In the genomic region with DNA sequence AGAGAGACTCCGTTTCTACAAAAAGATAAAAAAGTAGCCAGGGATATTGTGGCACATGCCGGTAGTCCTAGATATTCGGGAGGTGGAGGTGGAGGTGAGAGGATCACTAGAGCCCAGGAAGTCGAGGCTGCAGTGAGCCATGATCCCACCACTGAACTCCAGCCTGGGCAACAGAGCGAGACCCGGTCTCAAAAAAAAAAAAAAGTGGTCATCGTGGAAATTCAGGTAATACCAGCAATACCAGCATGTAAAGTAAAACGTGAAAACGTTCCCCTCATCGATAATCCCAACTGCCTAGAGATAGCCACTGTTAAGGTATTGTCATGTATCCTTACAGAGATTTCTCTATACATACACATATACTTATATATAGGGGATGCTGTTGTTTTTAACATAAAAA, we compare ENCODE assay signal across 3 cellular contexts.
TF ChIP-seq lines count a peak whose summit lies in the region.

No MANE protein-coding gene starts in this region.

TF ChIP-seq in SK-N-SH, 30 proteins besides CTCF, POLR2A, EP300 and RAD21:
- no peak for TF ChIP-seq JUND (IDR thresholded peaks at IDR 0.05)
- no peak for TF ChIP-seq POLR2AphosphoS5 (IDR thresholded peaks at IDR 0.05; ENCODE audit: low read depth, low read length)
- TF ChIP-seq ZBTB33 (IDR thresholded peaks at IDR 0.05; ENCODE audit: borderline replicate concordance, low read depth), result no peak
- TF ChIP-seq FOXM1 (IDR thresholded peaks at IDR 0.05; ENCODE audit: low read depth), result no peak
- TF ChIP-seq FOSL2 (IDR thresholded peaks at IDR 0.05; ENCODE audit: borderline replicate concordance, low read depth), result no peak
- no peak for TF ChIP-seq SMC3 (IDR thresholded peaks at IDR 0.05; ENCODE audit: low read depth, low read length)
- TF ChIP-seq MXI1 (IDR thresholded peaks at IDR 0.05; ENCODE audit: low read depth, low read length), result no peak
- no peak for TF ChIP-seq REST (IDR thresholded peaks at IDR 0.05; ENCODE audit: low read depth, low read length)
- no peak for TF ChIP-seq NRF1 (IDR thresholded peaks at IDR 0.05; ENCODE audit: low read depth, low read length)
- no peak for TF ChIP-seq TAF1 (IDR thresholded peaks at IDR 0.05; ENCODE audit: borderline replicate concordance, low read depth, low read length)
- TF ChIP-seq GABPA (IDR thresholded peaks at IDR 0.05; ENCODE audit: low read depth), result no peak

TF ChIP-seq in SK-N-SH treated with all-trans-retinoic acid at 6 μM for 48 hours, 23 proteins besides CTCF, POLR2A, EP300 and RAD21:
- TF ChIP-seq ESRRG (CRISPR knock-in tag; IDR thresholded peaks at IDR 0.05) (no peak), GLIS3 (CRISPR knock-in tag; IDR thresholded peaks at IDR 0.05) (no peak), ZNF8 (CRISPR knock-in tag; IDR thresholded peaks at IDR 0.05) (no peak), PATZ1 (CRISPR knock-in tag; IDR thresholded peaks at IDR 0.05; ENCODE audit: borderline replicate concordance) (no peak), ZC3H10 (CRISPR knock-in tag; IDR thresholded peaks at IDR 0.05) (no peak), PPARA (CRISPR knock-in tag; IDR thresholded peaks at IDR 0.05; ENCODE audit: borderline replicate concordance) (no peak), CSRNP3 (CRISPR knock-in tag; IDR thresholded peaks at IDR 0.05) (no peak), RARB (CRISPR knock-in tag; IDR thresholded peaks at IDR 0.05) (no peak), ZNF565 (CRISPR knock-in tag; conservative IDR thresholded peaks at IDR 0.05; ENCODE audit: low read depth) (no peak), CSDC2 (CRISPR knock-in tag; IDR thresholded peaks at IDR 0.05) (no peak), ZFP30 (CRISPR knock-in tag; IDR thresholded peaks at IDR 0.05) (no peak), POU6F1 (CRISPR knock-in tag; IDR thresholded peaks at IDR 0.05; ENCODE audit: borderline replicate concordance, low read depth) (no peak), TOX (CRISPR knock-in tag; IDR thresholded peaks at IDR 0.05; ENCODE audit: borderline replicate concordance) (no peak), ZNF70 (CRISPR knock-in tag; IDR thresholded peaks at IDR 0.05) (no peak)
- TF ChIP-seq, protein P1, sequence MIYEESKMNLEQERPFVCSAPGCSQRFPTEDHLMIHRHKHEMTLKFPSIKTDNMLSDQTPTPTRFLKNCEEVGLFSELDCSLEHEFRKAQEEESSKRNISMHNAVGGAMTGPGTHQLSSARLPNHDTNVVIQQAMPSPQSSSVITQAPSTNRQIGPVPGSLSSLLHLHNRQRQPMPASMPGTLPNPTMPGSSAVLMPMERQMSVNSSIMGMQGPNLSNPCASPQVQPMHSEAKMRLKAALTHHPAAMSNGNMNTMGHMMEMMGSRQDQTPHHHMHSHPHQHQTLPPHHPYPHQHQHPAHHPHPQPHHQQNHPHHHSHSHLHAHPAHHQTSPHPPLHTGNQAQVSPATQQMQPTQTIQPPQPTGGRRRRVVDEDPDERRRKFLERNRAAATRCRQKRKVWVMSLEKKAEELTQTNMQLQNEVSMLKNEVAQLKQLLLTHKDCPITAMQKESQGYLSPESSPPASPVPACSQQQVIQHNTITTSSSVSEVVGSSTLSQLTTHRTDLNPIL (CRISPR knock-in tag; IDR thresholded peaks at IDR 0.05; ENCODE audit: low read depth), result no peak

TF ChIP-seq in endothelial cell of umbilical vein, 7 proteins besides CTCF, POLR2A, EP300 and RAD21:
- TF ChIP-seq POLR2AphosphoS5 (IDR thresholded peaks at IDR 0.05; ENCODE audit: insufficient read depth, low read depth, low read length) (no peak), MYC (IDR thresholded peaks at IDR 0.05; ENCODE audit: low read depth, low read length) (no peak), GATA2 (IDR thresholded peaks at IDR 0.05; ENCODE audit: insufficient read depth, insufficient read length, low read depth, low read length) (no peak), FOS (IDR thresholded peaks at IDR 0.05; ENCODE audit: borderline replicate concordance, insufficient read depth, low read length) (no peak), EZH2 (IDR thresholded peaks at IDR 0.05; ENCODE audit: borderline replicate concordance, low read depth, low read length, severe bottlenecking) (no peak)
